Comparison of ENCODE assay signal across 14 cellular contexts in the genomic region with DNA sequence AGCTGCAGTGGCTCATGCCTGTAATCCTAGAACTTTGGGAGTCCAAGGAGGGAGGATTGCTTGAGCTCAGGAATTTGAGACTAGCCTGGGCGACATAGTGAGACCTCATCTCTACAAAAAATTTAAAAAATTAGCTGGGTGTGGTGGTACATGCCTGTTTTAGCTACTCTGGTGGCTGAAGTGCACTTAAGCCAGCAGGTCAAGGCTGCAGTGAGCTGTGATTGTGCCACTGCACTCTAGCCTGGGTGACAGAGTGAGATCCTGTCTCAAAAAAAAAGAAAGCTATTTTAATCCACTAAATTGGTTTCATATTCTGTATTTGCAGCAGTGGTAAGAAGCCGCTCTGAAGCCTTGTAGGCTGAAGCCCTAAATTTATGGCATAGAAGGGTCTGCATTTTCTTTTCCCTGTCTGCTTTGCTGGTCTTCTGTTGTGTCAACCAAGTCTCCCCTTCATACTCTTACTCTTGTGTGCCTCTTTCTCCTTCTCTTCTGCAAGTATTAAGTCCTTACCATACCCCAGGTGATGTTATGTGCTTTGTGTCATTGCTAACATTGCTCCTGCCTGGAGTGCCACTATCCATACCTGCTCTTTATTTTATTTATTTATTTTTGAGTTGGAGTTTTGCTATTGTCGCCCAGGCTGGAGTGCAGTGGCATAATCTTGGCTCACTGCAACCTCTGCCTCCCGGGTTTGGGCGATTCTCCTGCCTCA.
DNase-seq lines count a peak whose midpoint lies in the region; ATAC-seq and TF ChIP-seq lines count a peak whose summit lies in the region.
"Had no signal": no experiment of that assay in that cellular context is flagged by ENCODE, and none has a peak within 500 bp of the region (broad histone marks: within the 10 kb centered on the region; RNA-seq: fewer than 3 reads in every experiment).

No MANE protein-coding gene starts in this region.

- POLR2A ChIA-PET in activated CD8-positive, alpha-beta T cell treated with anti-CD3 and anti-CD28 coated beads, Interleukin-2, amount 10 ng/mL, durations not matched to agents 7 days and 5 days (lab: Charles Lee): no interaction called here

- no peak for TF ChIP-seq CTCF in MM.1S (IDR thresholded peaks at IDR 0.05; ENCODE audit: low read length)
- no peak for TF ChIP-seq CTCF in left lung (IDR thresholded peaks at IDR 0.05)
- TF ChIP-seq CTCF in upper lobe of left lung (IDR thresholded peaks at IDR 0.05): no peak
- no peak for TF ChIP-seq CTCF in natural killer cell (IDR thresholded peaks at IDR 0.05)
- TF ChIP-seq CTCF in omental fat pad (IDR thresholded peaks at IDR 0.05): no peak

- peak overlapping the region; percentile 86 for H3K27ac ChIP-seq in MM.1S (ENCODE audit: low read length)
- H3K27ac ChIP-seq in left lung: peak overlapping the region; percentile 2 to 34
- H3K27ac ChIP-seq in upper lobe of left lung: peak overlapping the region in 2 of 4 donors; percentile 18 to 62
- H3K27ac ChIP-seq: A549, C4-2B had no signal

- H3K79me2 ChIP-seq in MM.1S (ENCODE audit: low read length): peaks cover 43% of the 10 kb centered on the region

- H3K27me3 Mint-ChIP-seq in activated CD8-positive, alpha-beta T cell treated with anti-CD3 and anti-CD28 coated beads, Interleukin-2, amount 10 ng/mL, durations not matched to agents 7 days and 5 days (ENCODE audit: low read depth): peaks cover 2% of the 10 kb centered on the region
- no peaks in the 10 kb centered on the region for H3K27me3 Mint-ChIP-seq in natural killer cell (ENCODE audit: low read depth in 2 of 2)
- H3K27me3 Mint-ChIP-seq: CD4-positive, alpha-beta memory T cell had no signal

- no peaks in the 10 kb centered on the region for H3K9me2 ChIP-seq in MM.1S (replicated peaks; ENCODE audit: insufficient read depth, low read length)

- H3K27me3 ChIP-seq in MM.1S (replicated peaks; ENCODE audit: insufficient read depth, low read length) (no peaks in the 10 kb centered on the region), left lung (no peaks in the 10 kb centered on the region), upper lobe of left lung (no peaks in the 10 kb centered on the region)
- H3K27me3 ChIP-seq: BE2C had no signal

- 67 to 73% methylated on average over 5 of the region's 5 CpGs for WGBS in upper lobe of left lung, 2 donors

- H3K9ac ChIP-seq in MM.1S (ENCODE audit: low read length): peak overlapping the region; percentile 32; the same call in 1 of the 2 replicates

- H3K4me1 ChIP-seq in MM.1S (ENCODE audit: low read length): peaks cover 70% of the 10 kb centered on the region
- no peaks in the 10 kb centered on the region for H3K4me1 ChIP-seq in left lung
- H3K4me1 ChIP-seq in upper lobe of left lung: peaks cover 0 to 8% (median 0%) of the 10 kb centered on the region in 4 donors
- H3K4me1 ChIP-seq: A549, BE2C had no signal

- H3K36me3 Mint-ChIP-seq in activated CD8-positive, alpha-beta T cell treated with anti-CD3 and anti-CD28 coated beads, Interleukin-2, amount 10 ng/mL, durations not matched to agents 7 days and 5 days (ENCODE audit: low read depth): no peaks in the 10 kb centered on the region
- no peaks in the 10 kb centered on the region for H3K36me3 Mint-ChIP-seq in natural killer cell

- H3K4me1 Mint-ChIP-seq in activated CD8-positive, alpha-beta T cell treated with anti-CD3 and anti-CD28 coated beads, Interleukin-2, amount 10 ng/mL, durations not matched to agents 7 days and 5 days (ENCODE audit: low read depth): no peaks in the 10 kb centered on the region
- H3K4me1 Mint-ChIP-seq in natural killer cell: peaks cover 3 to 6% of the 10 kb centered on the region in 2 donors
- H3K4me1 Mint-ChIP-seq: CD4-positive, alpha-beta memory T cell; GM23338 had no signal

- H3K4me3 ChIP-seq in MM.1S (ENCODE audit: low read length) (peak overlapping the region; percentile 30), left lung (no peak overlapping the region), upper lobe of left lung (no peak overlapping the region)
- H3K4me3 ChIP-seq: A549, GM23338 had no signal

- ATAC-seq in left lung (peak; percentile 95), upper lobe of left lung (ENCODE audit: low FRiP score in 2 of 2) (peak; percentile 69 to 90), natural killer cell (no peak), omental fat pad (ENCODE audit: low FRiP score) (no peak)
- ATAC-seq in activated CD8-positive, alpha-beta T cell treated with anti-CD3 and anti-CD28 coated beads, Interleukin-2, amount 10 ng/mL, durations not matched to agents 7 days and 5 days: no peak
- ATAC-seq: A549, GM23338 had no signal

- H3F3A ChIP-seq in MM.1S (ENCODE audit: insufficient read depth, low read length): peaks cover 31% of the 10 kb centered on the region

- no peak overlapping the region for H2AFZ ChIP-seq in MM.1S (ENCODE audit: low read length)
- H2AFZ ChIP-seq: GM23338 had no signal

- peak overlapping the region; percentile 64 for H3K4me2 ChIP-seq in MM.1S (ENCODE audit: low read depth, low read length)
- H3K4me2 ChIP-seq: A549, GM23338 had no signal

- TF ChIP-seq POLR2A in upper lobe of left lung (IDR thresholded peaks at IDR 0.05): no peak

- H3K9me3 Mint-ChIP-seq in activated CD8-positive, alpha-beta T cell treated with anti-CD3 and anti-CD28 coated beads, Interleukin-2, amount 10 ng/mL, durations not matched to agents 7 days and 5 days (ENCODE audit: insufficient read depth): no peaks in the 10 kb centered on the region
- no peaks in the 10 kb centered on the region for H3K9me3 Mint-ChIP-seq in natural killer cell
- H3K9me3 Mint-ChIP-seq: CD4-positive, alpha-beta memory T cell; GM23338 had no signal

- H3K36me3 ChIP-seq in MM.1S (replicated peaks; ENCODE audit: insufficient read depth, low read length): no peaks in the 10 kb centered on the region
- no peaks in the 10 kb centered on the region for H3K36me3 ChIP-seq in left lung
- peaks cover 0 to 3% (median 0%) of the 10 kb centered on the region in 4 donors for H3K36me3 ChIP-seq in upper lobe of left lung
- H3K36me3 ChIP-seq: BE2C had no signal

- TF ChIP-seq EP300 in upper lobe of left lung (IDR thresholded peaks at IDR 0.05): no peak

- no peak overlapping the region for H3K27ac Mint-ChIP-seq in activated CD8-positive, alpha-beta T cell treated with anti-CD3 and anti-CD28 coated beads, Interleukin-2, amount 10 ng/mL, durations not matched to agents 7 days and 5 days
- H3K27ac Mint-ChIP-seq in natural killer cell: no peak overlapping the region
- H3K27ac Mint-ChIP-seq: CD4-positive, alpha-beta memory T cell; GM23338 had no signal

- no peak overlapping the region for H3K4me3 Mint-ChIP-seq in activated CD8-positive, alpha-beta T cell treated with anti-CD3 and anti-CD28 coated beads, Interleukin-2, amount 10 ng/mL, durations not matched to agents 7 days and 5 days
- no peak overlapping the region for H3K4me3 Mint-ChIP-seq in natural killer cell
- H3K4me3 Mint-ChIP-seq: CD4-positive, alpha-beta memory T cell; GM23338 had no signal

- intact Hi-C loops in left lung (cut with DNase I) (no loop called here), natural killer cell (cut with micrococcal nuclease) (no loop called here)

- no peaks in the 10 kb centered on the region for H3K9me3 ChIP-seq in MM.1S (replicated peaks; ENCODE audit: insufficient read depth, low read length)
- no peaks in the 10 kb centered on the region for H3K9me3 ChIP-seq in left lung
- H3K9me3 ChIP-seq in upper lobe of left lung: no peaks in the 10 kb centered on the region
- H3K9me3 ChIP-seq: A549, BE2C had no signal

- H4K20me1 ChIP-seq in MM.1S (ENCODE audit: insufficient read depth, low read length): no peaks in the 10 kb centered on the region

- DNase-seq in MM.1S: peak; percentile 63
- DNase-seq in left lung: peak in 1 of 2 donors; percentile 46
- DNase-seq in myocyte (ENCODE audit: low read depth): peak; percentile 8
- DNase-seq in upper lobe of left lung: peak in 1 of 2 donors; percentile 66
- no peak for DNase-seq in activated CD8-positive, alpha-beta T cell treated with anti-CD3 and anti-CD28 coated beads, Interleukin-2, amount 10 ng/mL, durations not matched to agents 7 days and 5 days
- no peak for DNase-seq in natural killer cell
- no peak for DNase-seq in omental fat pad (ENCODE audit: low spot score)
- DNase-seq: BE2C; CD4-positive, alpha-beta memory T cell; DMS79; H7 had no signal

- CTCF ChIA-PET in activated CD8-positive, alpha-beta T cell treated with anti-CD3 and anti-CD28 coated beads, Interleukin-2, amount 10 ng/mL, durations not matched to agents 7 days and 5 days (lab: Charles Lee): no interaction called here

Comparison
In these comparisons a context has a peak if more than half of its experiments do, and no peak if none do; other contexts are left out.
1. DNase-seq: peak in MM.1S (single experiment) and myocyte (single experiment); none in activated CD8-positive, alpha-beta T cell treated with anti-CD3 and anti-CD28 coated beads, Interleukin-2, amount 10 ng/mL, durations not matched to agents 7 days and 5 days (single experiment), natural killer cell (single experiment) and omental fat pad (single experiment).
2. ATAC-seq: peak in left lung (single experiment) and upper lobe of left lung (2 of 2); none in activated CD8-positive, alpha-beta T cell treated with anti-CD3 and anti-CD28 coated beads, Interleukin-2, amount 10 ng/mL, durations not matched to agents 7 days and 5 days (single experiment), natural killer cell (0 of 3) and omental fat pad (single experiment).